Comparison of ENCODE assay signal across 19 cellular contexts in the genomic region with DNA sequence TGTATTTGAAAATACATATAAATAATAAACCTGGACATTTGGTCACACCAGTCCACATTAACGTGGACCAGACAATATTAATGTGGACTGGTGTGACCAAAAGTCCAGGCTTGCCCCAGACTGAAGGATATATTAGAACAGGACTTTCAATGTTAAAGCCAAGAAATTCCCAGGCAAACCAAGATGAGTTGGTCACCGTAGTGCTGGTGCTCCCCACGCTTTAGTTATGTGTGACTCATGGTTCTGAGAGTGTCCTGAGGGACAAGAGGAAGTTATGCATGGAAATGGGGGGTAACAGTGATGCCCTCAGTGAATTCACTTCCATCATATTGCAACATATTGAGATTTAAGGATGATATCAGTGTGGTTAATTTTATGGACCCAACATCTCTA. TPM values are rescaled to one million over a fixed set of nuclear protein-coding genes. Genes with fewer than 3 reads are reported as not detected.
DNase-seq lines count a peak whose midpoint lies in the region; ATAC-seq and TF ChIP-seq lines count a peak whose summit lies in the region.
"Had no signal": no experiment of that assay in that cellular context is flagged by ENCODE, and none has a peak within 500 bp of the region (broad histone marks: within the 10 kb centered on the region; RNA-seq: fewer than 3 reads in every experiment).

No MANE protein-coding gene starts in this region.

- no peak overlapping the region for H3K4me3 ChIP-seq in AG10803 (ENCODE audit: low read length)
- H3K4me3 ChIP-seq in body of pancreas: no peak overlapping the region
- no peak overlapping the region for H3K4me3 ChIP-seq in H7 (ENCODE audit: insufficient read depth, low read depth, low read length)

- H3K4me1 ChIP-seq in body of pancreas: peaks cover 16% of the 10 kb centered on the region

- DNase-seq in AG10803 (ENCODE audit: low read depth) (peak; percentile 58), HT1080 (ENCODE audit: low read depth) (peak; percentile 72), body of pancreas (no peak), iris pigment epithelial cell (ENCODE audit: low read depth) (peak; percentile 15), H7 (no peak), dermis blood vessel endothelial cell (no peak), HT-29 (ENCODE audit: low spot score) (no peak)
- DNase-seq: anterior cingulate cortex; Calu3; erythroblast; hippocampal formation; left colon; MM.1S; NCI-H2081 treated with DMSO at 0.1 percent for 48 hours; stimulated activated naive CD8-positive, alpha-beta T cell treated with anti-CD3 and anti-CD28 coated beads, Interleukin-15, Interleukin-2, amounts not matched to agents 100 U/mL and 50 U/mL, for 24 hours; T-helper 1 cell had no signal

- H3K27me3 ChIP-seq in body of pancreas: no peaks in the 10 kb centered on the region
- H3K27me3 ChIP-seq in H7 (ENCODE audit: control insufficient read depth, insufficient read depth, low read length): no peaks in the 10 kb centered on the region

- TF ChIP-seq POLR2A in body of pancreas (IDR thresholded peaks at IDR 0.05): no peak

- no peak overlapping the region for H3K27ac ChIP-seq in body of pancreas
- H3K27ac ChIP-seq: parathyroid adenoma had no signal

- H3K9me3 ChIP-seq in body of pancreas: no peaks in the 10 kb centered on the region

- peak; percentile 36 for ATAC-seq in body of pancreas
- no peak for ATAC-seq in HG03045 (IDR thresholded peaks at IDR 0.05; ENCODE audit: unreplicated experiment)
- ATAC-seq: left colon; stimulated activated naive CD8-positive, alpha-beta T cell treated with anti-CD3 and anti-CD28 coated beads, Interleukin-15, Interleukin-2, amounts not matched to agents 100 U/mL and 50 U/mL, for 24 hours; WTC11 had no signal

- H3K36me3 ChIP-seq in body of pancreas (replicated peaks in 1 of 2; ENCODE audit: insufficient read depth in 1 of 2, low read depth in 2 of 2) (no peaks in the 10 kb centered on the region), H7 (replicated peaks; ENCODE audit: control insufficient read depth, insufficient read depth, low read length) (no peaks in the 10 kb centered on the region)

- TF ChIP-seq CTCF in AG10803 (conservative IDR thresholded peaks at IDR 0.05; ENCODE audit: low read length) (no peak), body of pancreas (IDR thresholded peaks at IDR 0.05) (no peak)

- intact Hi-C loops in body of pancreas (cut with DNase I): no loop called here

- 88 to 92% methylated on average over 3 of the region's 3 CpGs for WGBS in body of pancreas, 2 donors

RNA-seq across cellular contexts. Expression of a gene that starts 31.4 kb away (rescaled TPM):
- not detected in 2 replicates for total RNA-seq in HT1080 (2014; rRNA removed; shearing (Covaris generic))
- not detected in 2 replicates for polyA plus RNA-seq in HT1080 (2015; cell fraction: cytosol; rRNA removed)
- 0.05 TPM in 1 of 2 replicates, not detected in the other for polyA plus RNA-seq in HT1080 (2015; cell fraction: nucleus; rRNA removed)
- 1 to 10 TPM in 1 of 2 donors, not detected in 1; 8.9 TPM for total RNA-seq in body of pancreas
- total RNA-seq in H7 (2014; rRNA removed; shearing (Covaris generic)): not detected in 2 replicates
- total RNA-seq in dermis blood vessel endothelial cell: not detected in 2 replicates
- total RNA-seq in HT-29 (2014; rRNA removed; shearing (Covaris generic)): 2.0 and 4.0 TPM in 2 replicates
- total RNA-seq: Calu3 had no signal

RNA-seq across cellular contexts. Expression of a gene that starts 49.4 kb away (rescaled TPM):
- total RNA-seq in HT1080 (2014; rRNA removed; shearing (Covaris generic)): not detected in 2 replicates
- 0.07 TPM in 1 of 2 replicates, not detected in the other for polyA plus RNA-seq in HT1080 (2015; cell fraction: cytosol; rRNA removed)
- polyA plus RNA-seq in HT1080 (2015; cell fraction: nucleus; rRNA removed): not detected in 2 replicates
- total RNA-seq in body of pancreas (10 to 100 TPM in 1 of 2 donors, 1 to 10 TPM in 1; 1.0 to 10.9 TPM), dermis blood vessel endothelial cell (not detected in 2 replicates)
- 0.87 and 1.0 TPM in 2 replicates for total RNA-seq in H7 (2014; rRNA removed; shearing (Covaris generic))
- total RNA-seq in HT-29 (2014; rRNA removed; shearing (Covaris generic)): 14.5 and 23.0 TPM in 2 replicates

Comparison
In these comparisons a context has a peak if more than half of its experiments do, and no peak if none do; other contexts are left out.
1. DNase-seq: peak in AG10803 (single experiment), HT1080 (single experiment) and iris pigment epithelial cell (single experiment); none in body of pancreas (0 of 4), H7 (single experiment), dermis blood vessel endothelial cell (single experiment) and HT-29 (single experiment).